10 cellular contexts compared by ENCODE assay signal in the genomic region with DNA sequence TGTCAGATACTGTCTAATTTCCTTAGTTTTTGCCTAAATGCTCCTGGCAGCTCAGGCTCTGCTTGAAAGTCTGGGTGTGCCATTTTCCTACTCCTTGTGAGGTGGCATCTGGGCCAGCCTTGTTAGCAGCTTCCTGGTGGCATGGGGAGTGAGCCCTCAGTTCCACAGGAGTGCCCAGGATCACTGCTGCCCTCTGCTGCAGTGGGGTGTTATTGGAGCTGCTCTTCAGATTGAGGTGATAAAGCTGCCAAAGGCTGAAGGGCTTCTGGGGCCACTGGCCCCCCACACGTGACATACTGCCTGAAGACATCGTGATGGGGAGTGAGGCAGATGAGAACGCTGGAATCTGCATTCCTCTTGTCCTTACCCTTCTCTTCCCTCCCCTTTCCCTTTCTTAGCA. TPM values are rescaled to one million over a fixed set of nuclear protein-coding genes. Genes with fewer than 3 reads are reported as not detected.
DNase-seq lines count a peak whose midpoint lies in the region; ATAC-seq and TF ChIP-seq lines count a peak whose summit lies in the region.
"Had no signal": no experiment of that assay in that cellular context is flagged by ENCODE, and none has a peak within 500 bp of the region (broad histone marks: within the 10 kb centered on the region; RNA-seq: fewer than 3 reads in every experiment).

No MANE protein-coding gene starts in this region.

- peaks cover 8 to 95% (median 24%) of the 10 kb centered on the region in 3 donors for H3K36me3 Mint-ChIP-seq in naive thymus-derived CD8-positive, alpha-beta T cell

- POLR2A ChIA-PET in naive thymus-derived CD8-positive, alpha-beta T cell (lab: Charles Lee): interaction anchor here (0.6 to 1.2 kb wide), 3 partner anchors 8 to 113 kb away, joined by 3 to 4 read pairs (median 4); a partner anchor contains a TSS

- H3K4me1 Mint-ChIP-seq in naive thymus-derived CD8-positive, alpha-beta T cell: peaks cover 0 to 9% (median under 1%) of the 10 kb centered on the region in 4 donors

- H3K27me3 ChIP-seq in esophagus squamous epithelium (no peaks in the 10 kb centered on the region), body of pancreas (no peaks in the 10 kb centered on the region)
- H3K27me3 ChIP-seq: gastroesophageal sphincter had no signal

- H3K27ac Mint-ChIP-seq in naive thymus-derived CD8-positive, alpha-beta T cell: peak overlapping the region in 9 of 10 donors; percentile 23 to 74 (median 56)

- WGBS in esophagus squamous epithelium, 2 donors: 71 to 92% methylated on average over 2 to 3 of the region's 3 CpGs
- 89 to 92% methylated on average over 3 of the region's 3 CpGs for WGBS in body of pancreas, 2 donors

- TF ChIP-seq CTCF in astrocyte of the spinal cord (IDR thresholded peaks at IDR 0.05; ENCODE audit: low read depth, low read length) (peak; percentile 15), esophagus squamous epithelium (IDR thresholded peaks at IDR 0.05) (peak in 1 of 6 experiments; percentile 31), body of pancreas (IDR thresholded peaks at IDR 0.05) (no peak)

- H3K27ac ChIP-seq in esophagus squamous epithelium: no peak overlapping the region
- no peak overlapping the region for H3K27ac ChIP-seq in body of pancreas
- H3K27ac ChIP-seq: gastroesophageal sphincter had no signal

- H3K9me3 ChIP-seq in esophagus squamous epithelium (no peaks in the 10 kb centered on the region), body of pancreas (no peaks in the 10 kb centered on the region)
- H3K9me3 ChIP-seq: gastroesophageal sphincter had no signal

- ATAC-seq in naive thymus-derived CD8-positive, alpha-beta T cell: peak in 1 of 2 donors; percentile 38
- no peak for ATAC-seq in body of pancreas
- ATAC-seq: gastroesophageal sphincter had no signal

- DNase-seq in EH (ENCODE audit: low read depth) (peak; percentile 31), M059J (ENCODE audit: low read depth) (peak; percentile 24), astrocyte of the spinal cord (ENCODE audit: low read depth, low spot score) (no peak), hippocampal formation (lab: John Stamatoyannopoulos, UW) (no peak), esophagus squamous epithelium (lab: John Stamatoyannopoulos, UW) (no peak), body of pancreas (no peak), HPDE6-E6E7 (ENCODE audit: extremely low spot score) (no peak)
- DNase-seq in naive thymus-derived CD8-positive, alpha-beta T cell: no peak
- DNase-seq: NCI-H2171 treated with DMSO at 0.1 percent for 48 hours had no signal

- H3K4me1 ChIP-seq in esophagus squamous epithelium: no peaks in the 10 kb centered on the region
- no peaks in the 10 kb centered on the region for H3K4me1 ChIP-seq in body of pancreas

- H3K4me3 ChIP-seq in astrocyte of the spinal cord (ENCODE audit: low read depth, low read length) (no peak overlapping the region), esophagus squamous epithelium (no peak overlapping the region), body of pancreas (no peak overlapping the region)
- H3K4me3 ChIP-seq: gastroesophageal sphincter had no signal

- H3K4me3 Mint-ChIP-seq in naive thymus-derived CD8-positive, alpha-beta T cell: no peak overlapping the region

- no peaks in the 10 kb centered on the region for H3K27me3 Mint-ChIP-seq in naive thymus-derived CD8-positive, alpha-beta T cell

- TF ChIP-seq POLR2A in esophagus squamous epithelium (IDR thresholded peaks at IDR 0.05): no peak
- no peak for TF ChIP-seq POLR2A in body of pancreas (IDR thresholded peaks at IDR 0.05)

- in situ Hi-C loops in astrocyte of the spinal cord (cut with HindIII; ENCODE audit: low sequenced_read_pairs): no loop called here

- peaks cover 0 to 99% (median 55%) of the 10 kb centered on the region in 3 donors for H3K36me3 ChIP-seq in esophagus squamous epithelium
- H3K36me3 ChIP-seq in body of pancreas (replicated peaks in 1 of 2; ENCODE audit: insufficient read depth in 1 of 2, low read depth in 2 of 2): peaks cover 0 to 58% of the 10 kb centered on the region in 2 donors

- intact Hi-C loops in esophagus squamous epithelium (cut with DNase I): no loop called here
- intact Hi-C loops in body of pancreas (cut with DNase I): no loop called here

- H3K9me3 Mint-ChIP-seq in naive thymus-derived CD8-positive, alpha-beta T cell: no peaks in the 10 kb centered on the region

RNA-seq across cellular contexts. Expression of a gene that starts 27.4 kb away (rescaled TPM):
- 8.2 and 14.0 TPM in 2 replicates for total RNA-seq in M059J (2014; rRNA removed; shearing (Covaris generic))
- total RNA-seq in naive thymus-derived CD8-positive, alpha-beta T cell: 100 to 1,000 TPM; 143 to 153 TPM
- polyA plus RNA-seq in naive thymus-derived CD8-positive, alpha-beta T cell: 10 to 100 TPM in 1 of 3 donors, 1 to 10 TPM in 2; 8.6 to 20.1 (median 9.0) TPM
- 10 to 100 TPM; 10.3 to 44.1 (median 23.6) TPM for total RNA-seq in esophagus squamous epithelium
- total RNA-seq in body of pancreas: 10 to 100 TPM; 18.5 to 39.7 TPM

RNA-seq across cellular contexts. Expression of a gene that starts 28.1 kb away (rescaled TPM):
- total RNA-seq in M059J (2014; rRNA removed; shearing (Covaris generic)): 245 and 267 TPM in 2 replicates
- 1,000 to 10,000 TPM; 2,287 to 2,312 TPM for total RNA-seq in naive thymus-derived CD8-positive, alpha-beta T cell
- 1,000 to 10,000 TPM; 1,055 to 1,400 (median 1,067) TPM for polyA plus RNA-seq in naive thymus-derived CD8-positive, alpha-beta T cell
- 100 to 1,000 TPM; 347 to 847 (median 488) TPM for total RNA-seq in esophagus squamous epithelium
- 100 to 1,000 TPM; 487 to 513 TPM for total RNA-seq in body of pancreas

RNA-seq across cellular contexts. Expression of a gene that starts 37.3 kb away (rescaled TPM):
- 7.7 and 7.9 TPM in 2 replicates for total RNA-seq in M059J (2014; rRNA removed; shearing (Covaris generic))
- total RNA-seq in naive thymus-derived CD8-positive, alpha-beta T cell: 10 to 100 TPM; 72.3 to 76.0 TPM
- polyA plus RNA-seq in naive thymus-derived CD8-positive, alpha-beta T cell: 1 to 10 TPM; 6.4 to 8.6 (median 7.1) TPM
- 10 to 100 TPM in 1 of 4 donors, 1 to 10 TPM in 3; 3.9 to 12.0 (median 8.2) TPM for total RNA-seq in esophagus squamous epithelium
- 10 to 100 TPM in 1 of 2 donors, 1 to 10 TPM in 1; 6.5 to 18.1 TPM for total RNA-seq in body of pancreas

Comparison
In these comparisons a context has a peak if more than half of its experiments do, and no peak if none do; other contexts are left out.
1. DNase-seq: peak in EH (single experiment) and M059J (single experiment); none in astrocyte of the spinal cord (single experiment), naive thymus-derived CD8-positive, alpha-beta T cell (0 of 10), hippocampal formation (0 of 2), esophagus squamous epithelium (single experiment), body of pancreas (0 of 4) and HPDE6-E6E7 (single experiment).